Comparison of ENCODE assay signal across 1 cellular context in genomic region chr3:134904333-134904771, GRCh38.
TF ChIP-seq lines count a peak whose summit lies in the region.

No MANE protein-coding gene starts in this region.

TF ChIP-seq in GM12878, 131 proteins besides CTCF, POLR2A, EP300 and RAD21 (continued from another document and continues in another):
- TF ChIP-seq ETV6 (conservative IDR thresholded peaks at IDR 0.05 in 1 of 2, IDR thresholded peaks at IDR 0.05 in 1 of 2; ENCODE audit: borderline replicate concordance in 1 of 2, low read depth in 1 of 2) = 0 out of 4 replicates have a peak, but pooled peaks of 1 of the 2 experiments have one; percentile 14
- peak; percentile 72 for TF ChIP-seq RELA (IDR thresholded peaks at IDR 0.05; ENCODE audit: borderline replicate concordance, partially characterized antibody)
- peak; percentile 98 for TF ChIP-seq ATF2 (IDR thresholded peaks at IDR 0.05; ENCODE audit: low read length)
- TF ChIP-seq E2F8 (IDR thresholded peaks at IDR 0.05; ENCODE audit: low read depth, partially characterized antibody) = no peak
- no peak for TF ChIP-seq E4F1 (IDR thresholded peaks at IDR 0.05; ENCODE audit: borderline replicate concordance, partially characterized antibody)
- no peak for TF ChIP-seq SIX5 (IDR thresholded peaks at IDR 0.05; ENCODE audit: low read depth, low read length, severe bottlenecking)
- TF ChIP-seq TCF12 (IDR thresholded peaks at IDR 0.05; ENCODE audit: low read depth, low read length) = peak; percentile 100
- TF ChIP-seq SPI1 (IDR thresholded peaks at IDR 0.05; ENCODE audit: borderline replicate concordance, insufficient read depth, low read depth, low read length) = peak; percentile 38; the same call in 1 of the 2 replicates
- TF ChIP-seq MLLT1 (IDR thresholded peaks at IDR 0.05) = peak; percentile 100
- no peak for TF ChIP-seq ZBTB11 (CRISPR knock-in tag; IDR thresholded peaks at IDR 0.05)
- TF ChIP-seq BCLAF1 (IDR thresholded peaks at IDR 0.05) = no peak
- peak; percentile 79 for TF ChIP-seq ZNF217 (IDR thresholded peaks at IDR 0.05)
- peak; percentile 98 for TF ChIP-seq ATF7 (IDR thresholded peaks at IDR 0.05; ENCODE audit: low read depth)
- TF ChIP-seq ZNF687 (IDR thresholded peaks at IDR 0.05) = 0 out of 2 replicates have a peak, but pooled peaks have one; percentile 29
- peak; percentile 91 for TF ChIP-seq NR2F1 (conservative IDR thresholded peaks at IDR 0.05)
- peak; percentile 48 for TF ChIP-seq FOXK2 (IDR thresholded peaks at IDR 0.05)
- TF ChIP-seq TCF7 (IDR thresholded peaks at IDR 0.05; ENCODE audit: borderline replicate concordance) = no peak
- TF ChIP-seq ZNF24 (IDR thresholded peaks at IDR 0.05) = peak; percentile 58; the same call in 1 of the 2 replicates
- TF ChIP-seq EGR1 (IDR thresholded peaks at IDR 0.05; ENCODE audit: borderline replicate concordance in 1 of 2, low read depth in 2 of 2, low read length in 2 of 2) = peak; percentile 33 to 89
- no peak for TF ChIP-seq WRNIP1 (IDR thresholded peaks at IDR 0.05; ENCODE audit: borderline replicate concordance, low read depth, low read length)
- no peak for TF ChIP-seq HDGF (IDR thresholded peaks at IDR 0.05)
- TF ChIP-seq CEBPZ (IDR thresholded peaks at IDR 0.05; ENCODE audit: low read depth, low read length) = no peak
- TF ChIP-seq CEBPB (IDR thresholded peaks at IDR 0.05; ENCODE audit: borderline replicate concordance in 1 of 2, low read depth in 2 of 2, low read length in 2 of 2) = no peak; a peak in 1 of 4 replicates
- peak; percentile 59; the same call in 1 of the 2 replicates for TF ChIP-seq MYB (IDR thresholded peaks at IDR 0.05; ENCODE audit: borderline replicate concordance, low read depth, low read length)
- peak; percentile 39; the same call in 1 of the 2 replicates for TF ChIP-seq MAX (IDR thresholded peaks at IDR 0.05; ENCODE audit: low read depth, low read length)
- peak; percentile 94 for TF ChIP-seq SMAD1 (IDR thresholded peaks at IDR 0.05; ENCODE audit: low read depth, partially characterized antibody)
